Comparison of ENCODE assay signal across 1 cellular context in genomic region chr12:575948-576612, GRCh38.
TF ChIP-seq lines count a peak whose summit lies in the region.

No MANE protein-coding gene starts in this region.

TF ChIP-seq in K562, 482 proteins besides CTCF, POLR2A, EP300 and RAD21 (continued from another document and continues in another):
- no peak for TF ChIP-seq STAT6 (CRISPR knock-in tag; IDR thresholded peaks at IDR 0.05)
- no peak for TF ChIP-seq E2F5 (CRISPR knock-in tag; IDR thresholded peaks at IDR 0.05)
- TF ChIP-seq PURB (CRISPR knock-in tag; IDR thresholded peaks at IDR 0.05; ENCODE audit: low read depth): no peak
- TF ChIP-seq TEAD2 (tag; IDR thresholded peaks at IDR 0.05): no peak
- TF ChIP-seq ZBTB7A (IDR thresholded peaks at IDR 0.05; ENCODE audit: borderline replicate concordance, control insufficient read depth, low read depth, low read length): 0 out of 2 replicates have a peak, but pooled peaks have one; percentile 29
- no peak for TF ChIP-seq ZNF318 (IDR thresholded peaks at IDR 0.05; ENCODE audit: borderline replicate concordance in 1 of 2, low read depth in 1 of 2)
- peak; percentile 83 for TF ChIP-seq ETV5 (CRISPR knock-in tag; IDR thresholded peaks at IDR 0.05; ENCODE audit: low read depth)
- peak; percentile 47; the same call in 1 of the 2 replicates for TF ChIP-seq ZKSCAN1 (IDR thresholded peaks at IDR 0.05; ENCODE audit: low read depth, low read length)
- no peak for TF ChIP-seq BCLAF1 (IDR thresholded peaks at IDR 0.05; ENCODE audit: borderline replicate concordance in 1 of 2, control insufficient read depth in 1 of 2, low read depth in 2 of 2, low read length in 1 of 2)
- TF ChIP-seq ZHX1 (conservative IDR thresholded peaks at IDR 0.05; ENCODE audit: low read length): no peak
- TF ChIP-seq HBP1 (CRISPR knock-in tag; IDR thresholded peaks at IDR 0.05): no peak
- TF ChIP-seq ZC3H4 (CRISPR knock-in tag; IDR thresholded peaks at IDR 0.05; ENCODE audit: borderline replicate concordance): no peak
- peak; percentile 58; the same call in 1 of the 2 replicates for TF ChIP-seq CBX1 (IDR thresholded peaks at IDR 0.05; ENCODE audit: low read depth)
- no peak for TF ChIP-seq KLF16 (IDR thresholded peaks at IDR 0.05)
- no peak for TF ChIP-seq RBM14 (IDR thresholded peaks at IDR 0.05; ENCODE audit: borderline replicate concordance, insufficient read depth, low read depth, low read length)
- TF ChIP-seq HDAC2 (IDR thresholded peaks at IDR 0.05): no peak
- TF ChIP-seq VEZF1 (CRISPR knock-in tag; IDR thresholded peaks at IDR 0.05): peak; percentile 53
- no peak for TF ChIP-seq RERE (CRISPR knock-in tag; IDR thresholded peaks at IDR 0.05; ENCODE audit: borderline replicate concordance)
- no peak for TF ChIP-seq C11orf30 (IDR thresholded peaks at IDR 0.05; ENCODE audit: low read depth)
- TF ChIP-seq ZNF23 (CRISPR knock-in tag; IDR thresholded peaks at IDR 0.05): no peak
- no peak for TF ChIP-seq NR1H2 (CRISPR knock-in tag; IDR thresholded peaks at IDR 0.05)
